Comparison of ENCODE assay signal across 12 cellular contexts in the genomic region with DNA sequence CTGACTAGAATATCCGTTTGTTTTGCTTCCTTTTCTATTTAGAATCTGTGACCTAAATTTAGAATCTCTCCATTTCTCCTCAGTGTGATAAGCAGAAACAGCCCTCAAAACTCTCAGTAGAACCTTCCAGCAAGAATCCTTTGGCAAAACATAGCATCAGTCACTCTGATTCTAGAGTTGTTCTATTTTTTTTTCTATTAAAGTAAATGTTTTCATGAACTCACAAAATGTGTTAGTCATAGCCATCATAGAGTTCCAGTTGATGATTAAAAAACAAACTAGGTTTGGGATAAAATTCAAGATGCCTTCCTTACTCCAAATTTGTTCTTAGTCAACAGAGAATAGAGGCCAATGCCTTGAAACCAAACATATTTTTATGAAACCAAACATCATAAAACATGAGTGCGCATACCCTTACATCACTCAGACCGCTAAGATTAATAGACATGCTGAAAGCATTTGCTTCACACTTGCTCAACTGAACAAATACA. TPM values are rescaled to one million over a fixed set of nuclear protein-coding genes. Genes with fewer than 3 reads are reported as not detected.
DNase-seq lines count a peak whose midpoint lies in the region; ATAC-seq and TF ChIP-seq lines count a peak whose summit lies in the region.
"Had no signal": no experiment of that assay in that cellular context is flagged by ENCODE, and none has a peak within 500 bp of the region (broad histone marks: within the 10 kb centered on the region; RNA-seq: fewer than 3 reads in every experiment).

No MANE protein-coding gene starts in this region.

- H3K27ac ChIP-seq in angular gyrus (ENCODE audit: low read depth, low read length) = peak overlapping the region; percentile 5
- H3K27ac ChIP-seq in right cardiac atrium (ENCODE audit: low read length) = no peak overlapping the region
- peak overlapping the region; percentile 1 to 86 (median 74) for H3K27ac ChIP-seq in spleen
- H3K27ac ChIP-seq: HL-60 had no signal

- no peak for TF ChIP-seq CTCF in spleen (IDR thresholded peaks at IDR 0.05 in 8 of 11, conservative IDR thresholded peaks at IDR 0.05 in 3 of 11)

- intact Hi-C loops in right cardiac atrium (cut with DNase I) (no loop called here), spleen (cut with DNase I; ENCODE audit: low total_unique reads) (no loop called here)

- no peak for TF ChIP-seq POLR2A in spleen (IDR thresholded peaks at IDR 0.05)

- WGBS in right cardiac atrium = 41% methylated on average over 3 of the region's 3 CpGs
- 56 to 65% (median 57%) methylated on average over 3 of the region's 3 CpGs for WGBS in spleen, 5 donors

- H3K36me3 Mint-ChIP-seq in activated T-cell treated with anti-CD3 and anti-CD28 coated beads, Interleukin-2, amount 50 U/mL, for 4 hours (ENCODE audit: insufficient read depth) = no peaks in the 10 kb centered on the region
- H3K36me3 Mint-ChIP-seq: activated CD8-positive, alpha-beta memory T cell treated with anti-CD3 and anti-CD28 coated beads, Interleukin-2, amount 10 ng/mL, durations not matched to agents 7 days and 5 days had no signal

- no peaks in the 10 kb centered on the region for H3K27me3 Mint-ChIP-seq in activated T-cell treated with anti-CD3 and anti-CD28 coated beads, Interleukin-2, amount 50 U/mL, for 4 hours (ENCODE audit: low read depth)
- H3K27me3 Mint-ChIP-seq: activated CD8-positive, alpha-beta memory T cell treated with anti-CD3 and anti-CD28 coated beads, Interleukin-2, amount 10 ng/mL, durations not matched to agents 7 days and 5 days had no signal

- no peaks in the 10 kb centered on the region for H3K9me3 Mint-ChIP-seq in activated T-cell treated with anti-CD3 and anti-CD28 coated beads, Interleukin-2, amount 50 U/mL, for 4 hours

- H3K4me1 Mint-ChIP-seq in activated T-cell treated with anti-CD3 and anti-CD28 coated beads, Interleukin-2, amount 50 U/mL, for 4 hours (ENCODE audit: low read depth) = peaks cover 48% of the 10 kb centered on the region

- H3K4me1 ChIP-seq in right cardiac atrium (ENCODE audit: control insufficient read depth, insufficient read depth, low read length) (peaks cover 6% of the 10 kb centered on the region), spleen (peaks cover 23 to 87% (median 60%) of the 10 kb centered on the region in 6 donors)

- peak; percentile 84 to 91 for ATAC-seq in right cardiac atrium
- ATAC-seq in HG02870 (IDR thresholded peaks at IDR 0.05; ENCODE audit: unreplicated experiment) = no peak
- no peak for ATAC-seq in HG03280 (IDR thresholded peaks at IDR 0.05; ENCODE audit: unreplicated experiment)
- no peak for ATAC-seq in activated T-cell treated with anti-CD3 and anti-CD28 coated beads, Interleukin-2, amount 50 U/mL, for 4 hours
- ATAC-seq: activated CD8-positive, alpha-beta memory T cell treated with anti-CD3 and anti-CD28 coated beads, Interleukin-2, amount 10 ng/mL, durations not matched to agents 7 days and 5 days had no signal

- no peaks in the 10 kb centered on the region for H3K9me3 ChIP-seq in right cardiac atrium (ENCODE audit: control insufficient read depth, low read length)
- H3K9me3 ChIP-seq in spleen = no peaks in the 10 kb centered on the region

- DNase-seq in GM04504 (ENCODE audit: low read depth) = peak; percentile 66
- no peak for DNase-seq in right cardiac atrium
- DNase-seq in spleen = no peak
- no peak for DNase-seq in NCI-H187 treated with DMSO at 0.1 percent for 48 hours (lab: John Stamatoyannopoulos, UW)
- no peak for DNase-seq in activated T-cell treated with anti-CD3 and anti-CD28 coated beads, Interleukin-2, amount 50 U/mL, for 4 hours
- DNase-seq: activated CD8-positive, alpha-beta memory T cell treated with anti-CD3 and anti-CD28 coated beads, Interleukin-2, amount 10 ng/mL, durations not matched to agents 7 days and 5 days; caudate nucleus; DND-41 had no signal

- H3K4me3 Mint-ChIP-seq in activated T-cell treated with anti-CD3 and anti-CD28 coated beads, Interleukin-2, amount 50 U/mL, for 4 hours = no peak overlapping the region
- H3K4me3 Mint-ChIP-seq: activated CD8-positive, alpha-beta memory T cell treated with anti-CD3 and anti-CD28 coated beads, Interleukin-2, amount 10 ng/mL, durations not matched to agents 7 days and 5 days had no signal

- H3K36me3 ChIP-seq in spleen = no peaks in the 10 kb centered on the region

- no peak overlapping the region for H3K4me3 ChIP-seq in right cardiac atrium (ENCODE audit: low read length)
- H3K4me3 ChIP-seq in spleen = no peak overlapping the region

- no peaks in the 10 kb centered on the region for H3K27me3 ChIP-seq in right cardiac atrium (ENCODE audit: control insufficient read depth, insufficient read depth)
- H3K27me3 ChIP-seq in spleen (replicated peaks in 1 of 7) = no peaks in the 10 kb centered on the region

RNA-seq across cellular contexts. Expression of a gene that starts 13.2 kb away (rescaled TPM):
- 1 to 10 TPM; 1.6 to 4.0 (median 2.2) TPM for total RNA-seq in right cardiac atrium
- polyA plus RNA-seq in right cardiac atrium = 1.7 TPM
- 10 to 100 TPM in 4 of 7 donors, 1 to 10 TPM in 3; 3.6 to 22.5 (median 10.8) TPM for total RNA-seq in spleen
- under 1 TPM; 0.74 to 0.99 (median 0.76) TPM for polyA plus RNA-seq in spleen
- not detected for total RNA-seq in activated T-cell treated with anti-CD3 and anti-CD28 coated beads, Interleukin-2, amount 50 U/mL, for 4 hours
- total RNA-seq: activated CD8-positive, alpha-beta memory T cell treated with anti-CD3 and anti-CD28 coated beads, Interleukin-2, amount 10 ng/mL, durations not matched to agents 7 days and 5 days had no signal

RNA-seq across cellular contexts. Expression of a gene that starts 55.0 kb away (rescaled TPM):
- total RNA-seq in right cardiac atrium (10 to 100 TPM in 3 of 4 donors, 1 to 10 TPM in 1; 8.2 to 13.6 (median 13.3) TPM), spleen (10 to 100 TPM in 2 of 7 donors, 1 to 10 TPM in 5; 2.8 to 16.6 (median 8.7) TPM)
- polyA plus RNA-seq in right cardiac atrium (13.0 TPM), spleen (1 to 10 TPM; 2.6 to 3.8 (median 3.1) TPM)
- total RNA-seq in activated T-cell treated with anti-CD3 and anti-CD28 coated beads, Interleukin-2, amount 50 U/mL, for 4 hours = under 1 TPM in 1 of 3 donors, not detected in 2; 0.11 TPM
- total RNA-seq: activated CD8-positive, alpha-beta memory T cell treated with anti-CD3 and anti-CD28 coated beads, Interleukin-2, amount 10 ng/mL, durations not matched to agents 7 days and 5 days had no signal

Comparison
In these comparisons a context has a peak if more than half of its experiments do, and no peak if none do; other contexts are left out.
1. ATAC-seq: peak in right cardiac atrium (2 of 2); none in HG02870 (single experiment), HG03280 (single experiment) and activated T-cell treated with anti-CD3 and anti-CD28 coated beads, Interleukin-2, amount 50 U/mL, for 4 hours (0 of 2).